Comparison of ENCODE assay signal across 8 cellular contexts in genomic region chr1:20483098-20483832, GRCh38. TPM values are rescaled to one million over a fixed set of nuclear protein-coding genes. Genes with fewer than 3 reads are reported as not detected.
A peak's percentile ranks its signal among the peaks of the same experiment; 100 is the strongest.
DNase-seq lines count a peak whose midpoint lies in the region; ATAC-seq and TF ChIP-seq lines count a peak whose summit lies in the region.

No MANE protein-coding gene starts in this region.

- H3K27me3 Mint-ChIP-seq in type B pancreatic cell, result peaks cover 73% of the 10 kb centered on the region

- H3K18ac ChIP-seq in mesenchymal stem cell (ENCODE audit: low read depth in 1 of 2, low read length in 2 of 2), result peak overlapping the region in 1 of 2 experiments; percentile 46

- H2BK5ac ChIP-seq in mesenchymal stem cell (ENCODE audit: low read depth, low read length, poor library complexity, severe bottlenecking), result no peak overlapping the region

- H3K9me3 ChIP-seq in heart left ventricle, result no peaks in the 10 kb centered on the region
- no peaks in the 10 kb centered on the region for H3K9me3 ChIP-seq in colonic mucosa
- no peaks in the 10 kb centered on the region for H3K9me3 ChIP-seq in mesenchymal stem cell (ENCODE audit: control insufficient read depth, low read length)

- TF ChIP-seq POLR2A in heart left ventricle (IDR thresholded peaks at IDR 0.05), result no peak

- H3K4me1 ChIP-seq in heart left ventricle (peaks cover 0 to 38% (median 16%) of the 10 kb centered on the region in 12 donors), colonic mucosa (peaks cover 9% of the 10 kb centered on the region), mesenchymal stem cell (ENCODE audit: control insufficient read depth, insufficient read depth, low read depth, low read length) (peaks cover 44% of the 10 kb centered on the region)

- peaks cover 26% of the 10 kb centered on the region for H3K4me1 Mint-ChIP-seq in type B pancreatic cell (ENCODE audit: unreplicated experiment)

- H3K4me3 ChIP-seq in heart left ventricle, result peak overlapping the region; percentile 52 to 70 (median 62)
- peak overlapping the region; percentile 85 for H3K4me3 ChIP-seq in colonic mucosa
- H3K4me3 ChIP-seq in mesenchymal stem cell (ENCODE audit: insufficient read depth in 1 of 2, low read depth in 1 of 2, low read length in 2 of 2), result peak overlapping the region; percentile 81 to 97

- intact Hi-C loops in heart left ventricle (cut with DNase I) (no loop called here), left cardiac atrium (cut with DNase I) (loop anchor here in 1 of 2 donors (10.0 kb wide), 1 partner anchor 558 kb away; the partner anchor contains the start of gene PLA2G2E), colonic mucosa (cut with DNase I) (no loop called here)

- peak overlapping the region; percentile 3 for H2AK5ac ChIP-seq in mesenchymal stem cell (ENCODE audit: low read length, severe bottlenecking)

- peaks cover 0 to 3% (median 0%) of the 10 kb centered on the region in 9 donors for H3K36me3 ChIP-seq in heart left ventricle
- H3K36me3 ChIP-seq in colonic mucosa, result no peaks in the 10 kb centered on the region
- H3K36me3 ChIP-seq in mesenchymal stem cell (ENCODE audit: control insufficient read depth in 1 of 2, insufficient read depth in 2 of 2, low read depth in 1 of 2, low read length in 2 of 2), result peaks cover 0 to 3% of the 10 kb centered on the region in 2 experiments

- H3K14ac ChIP-seq in mesenchymal stem cell (ENCODE audit: low read length in 2 of 2), result peak overlapping the region in 1 of 2 experiments; percentile 18

- H4K8ac ChIP-seq in mesenchymal stem cell (ENCODE audit: low read length), result no peak overlapping the region

- H3K27me3 ChIP-seq in heart left ventricle (peaks cover 14 to 81% (median 55%) of the 10 kb centered on the region in 9 donors), colonic mucosa (no peaks in the 10 kb centered on the region), mesenchymal stem cell (ENCODE audit: control insufficient read depth in 1 of 2, insufficient read depth in 1 of 2, low read length in 2 of 2) (peaks cover 6 to 10% of the 10 kb centered on the region in 2 experiments)

- ATAC-seq in heart left ventricle, result no peak
- ATAC-seq in left cardiac atrium, result no peak
- no peak for ATAC-seq in GM21381 (IDR thresholded peaks at IDR 0.05; ENCODE audit: unreplicated experiment)

- H3K79me1 ChIP-seq in mesenchymal stem cell (replicated peaks; ENCODE audit: low read length, poor library complexity, severe bottlenecking), result peaks cover 14% of the 10 kb centered on the region

- H3K36me3 Mint-ChIP-seq in type B pancreatic cell, result no peaks in the 10 kb centered on the region

- H3K27ac Mint-ChIP-seq in type B pancreatic cell, result peak overlapping the region; percentile 87

- DNase-seq in heart left ventricle, result no peak
- DNase-seq in left cardiac atrium, result no peak
- no peak for DNase-seq in colonic mucosa
- no peak for DNase-seq in mesenchymal stem cell
- DNase-seq in type B pancreatic cell (ENCODE audit: extremely low spot score, unreplicated experiment), result no peak
- no peak for DNase-seq in NCI-H774 (lab: John Stamatoyannopoulos, UW)
- DNase-seq in T-helper 9 cell, result no peak

- H3K4ac ChIP-seq in mesenchymal stem cell (ENCODE audit: low read depth in 1 of 2, low read length in 2 of 2), result no peak overlapping the region

- H3K4me3 Mint-ChIP-seq in type B pancreatic cell, result peak overlapping the region; percentile 94

- peak overlapping the region; percentile 2 for H2BK120ac ChIP-seq in mesenchymal stem cell (ENCODE audit: low read depth, low read length)

- TF ChIP-seq CTCF in heart left ventricle (IDR thresholded peaks at IDR 0.05), result no peak
- TF ChIP-seq CTCF in colonic mucosa (IDR thresholded peaks at IDR 0.05), result no peak
- TF ChIP-seq CTCF in type B pancreatic cell (conservative IDR thresholded peaks at IDR 0.05), result no peak

- peak overlapping the region in 4 of 12 donors; percentile 54 to 92 (median 67) for H3K27ac ChIP-seq in heart left ventricle
- peak overlapping the region; percentile 82 for H3K27ac ChIP-seq in colonic mucosa
- H3K27ac ChIP-seq in mesenchymal stem cell (ENCODE audit: low read length, poor library complexity, severe bottlenecking), result no peak overlapping the region

- H2BK15ac ChIP-seq in mesenchymal stem cell (ENCODE audit: low read depth, poor library complexity, severe bottlenecking), result no peak overlapping the region

- peak overlapping the region; percentile 79 to 98 for H3K9ac ChIP-seq in colonic mucosa (ENCODE audit: low read depth in 2 of 2, low read length in 2 of 2)
- H3K9ac ChIP-seq in mesenchymal stem cell (ENCODE audit: low read length), result peak overlapping the region; percentile 91

- peak overlapping the region in 1 of 2 experiments; percentile 21 for H2BK12ac ChIP-seq in mesenchymal stem cell (ENCODE audit: low read length in 2 of 2)

- peak overlapping the region; percentile 96 for H3K4me2 ChIP-seq in mesenchymal stem cell (ENCODE audit: low read length, poor library complexity, severe bottlenecking)

- WGBS in heart left ventricle, 4 donors, result 34 to 40% (median 35%) methylated on average over 16 of the region's 16 CpGs
- 78% methylated on average over 2 of the region's 16 CpGs for WGBS in mesenchymal stem cell

- H3K23ac ChIP-seq in mesenchymal stem cell (ENCODE audit: low read length in 2 of 2), result peak overlapping the region in 1 of 2 experiments; percentile 23

- peak overlapping the region; percentile 46 for H2AFZ ChIP-seq in mesenchymal stem cell (ENCODE audit: low read depth, low read length)

- no peak overlapping the region for H4K91ac ChIP-seq in mesenchymal stem cell (ENCODE audit: low read length)

- H3K9me3 Mint-ChIP-seq in type B pancreatic cell, result no peaks in the 10 kb centered on the region

RNA-seq across cellular contexts. Expression of gene CAMK2N1, which starts 2.7 kb away (rescaled TPM):
- total RNA-seq in heart left ventricle (10 to 100 TPM in 1 of 9 donors, 1 to 10 TPM in 8; 4.2 to 10.0 (median 7.3) TPM), left cardiac atrium (10 to 100 TPM; 19.4 to 25.3 TPM), colonic mucosa (100 to 1,000 TPM; 133 to 182 TPM), type B pancreatic cell (ENCODE audit: low replicate concordance) (28.9 and 43.0 TPM in 2 replicates)
- polyA plus RNA-seq in heart left ventricle, result 1 to 10 TPM; 3.8 to 5.7 TPM
- 71.3 TPM for polyA plus RNA-seq in mesenchymal stem cell (2013, experiment 1 of 2)
- 76.6 TPM for polyA plus RNA-seq in mesenchymal stem cell (2013, experiment 2 of 2)

RNA-seq across cellular contexts. Expression of gene MUL1, which starts 24.7 kb away (rescaled TPM):
- total RNA-seq in heart left ventricle (10 to 100 TPM; 34.5 to 57.1 (median 41.2) TPM), left cardiac atrium (10 to 100 TPM; 32.4 to 41.0 TPM), colonic mucosa (10 to 100 TPM; 29.8 to 34.1 TPM), type B pancreatic cell (ENCODE audit: low replicate concordance) (31.1 and 38.4 TPM in 2 replicates)
- polyA plus RNA-seq in heart left ventricle, result 10 to 100 TPM; 12.4 to 57.3 TPM
- 17.9 TPM for polyA plus RNA-seq in mesenchymal stem cell (2013, experiment 1 of 2)
- 18.4 TPM for polyA plus RNA-seq in mesenchymal stem cell (2013, experiment 2 of 2)
